Comparison of ENCODE assay signal across 9 cellular contexts in genomic region chr17:63447688-63448005, GRCh38. TPM values are rescaled to one million over a fixed set of nuclear protein-coding genes. Genes with fewer than 3 reads are reported as not detected.
DNase-seq lines count a peak whose midpoint lies in the region; ATAC-seq and TF ChIP-seq lines count a peak whose summit lies in the region.
"Had no signal": no experiment of that assay in that cellular context is flagged by ENCODE, and none has a peak within 500 bp of the region (broad histone marks: within the 10 kb centered on the region; RNA-seq: fewer than 3 reads in every experiment).

No MANE protein-coding gene starts in this region.

- no TSS peak for BruUV-seq in MCF 10A (replicated peaks; lab: Mats Ljungman, UMichigan)

- TF ChIP-seq CTCF in C4-2B (conservative IDR thresholded peaks at IDR 0.05) (no peak), MCF 10A (IDR thresholded peaks at IDR 0.05; ENCODE audit: unreplicated experiment) (no peak), testis (IDR thresholded peaks at IDR 0.05) (no peak)

- peak overlapping the region; percentile 71; the same call in 1 of the 2 replicates for H3K4me3 ChIP-seq in HUES6 (ENCODE audit: low read depth, low read length)
- peak overlapping the region in 1 of 2 donors; percentile 37 for H3K4me3 ChIP-seq in muscle layer of duodenum (ENCODE audit: low read depth in 1 of 2, low read length in 2 of 2)
- H3K4me3 ChIP-seq in testis = no peak overlapping the region

- H3K4me1 Mint-ChIP-seq in MCF 10A (ENCODE audit: insufficient read depth, unreplicated experiment) = peaks cover 17% of the 10 kb centered on the region

- no peaks in the 10 kb centered on the region for H3K27me3 ChIP-seq in HUES6 (ENCODE audit: control insufficient read depth, insufficient read depth, low read length)
- no peaks in the 10 kb centered on the region for H3K27me3 ChIP-seq in muscle layer of duodenum (ENCODE audit: low read depth, low read length)
- no peaks in the 10 kb centered on the region for H3K27me3 ChIP-seq in testis

- H3K9me3 Mint-ChIP-seq in MCF 10A (ENCODE audit: unreplicated experiment) = no peaks in the 10 kb centered on the region

- H3K36me3 ChIP-seq in HUES6 (ENCODE audit: control insufficient read depth, insufficient read depth, low read length) (no peaks in the 10 kb centered on the region), muscle layer of duodenum (ENCODE audit: control insufficient read depth in 1 of 2, insufficient read depth in 2 of 2, low read length in 2 of 2) (no peaks in the 10 kb centered on the region), testis (ENCODE audit: low read depth, missing control alignments) (no peaks in the 10 kb centered on the region)

- H3K4me1 ChIP-seq in HUES6 (ENCODE audit: control insufficient read depth, insufficient read depth, low read length) (peaks cover 28% of the 10 kb centered on the region), muscle layer of duodenum (ENCODE audit: control insufficient read depth in 1 of 2, insufficient read depth in 2 of 2, low read length in 2 of 2) (peaks cover 11 to 13% of the 10 kb centered on the region in 2 donors), testis (peaks cover 28% of the 10 kb centered on the region)

- intact Hi-C loops in MCF 10A (cut with micrococcal nuclease) = loop anchor here (2.0 kb wide), 1 partner anchor 103 kb away; the partner anchor contains the start of gene DCAF7
- intact Hi-C loops in testis (cut with DNase I; ENCODE audit: low total_unique reads) = no loop called here

- DNase-seq in MCF 10A (ENCODE audit: unreplicated experiment) (no peak), testis (no peak), NCI-H82 treated with DMSO at 0.1 percent for 48 hours (lab: John Stamatoyannopoulos, UW; ENCODE audit: unreplicated experiment) (no peak)
- DNase-seq in stimulated activated CD4-positive, alpha-beta T cell treated with anti-CD3 and anti-CD28 coated beads, Interleukin-1b, Interleukin-23, amount 100 ng/mL, for 48 hours = no peak
- DNase-seq: SIG-M5 had no signal

- no peaks in the 10 kb centered on the region for H3K36me3 Mint-ChIP-seq in MCF 10A (ENCODE audit: insufficient read depth, unreplicated experiment)

- ATAC-seq in HG03442 (IDR thresholded peaks at IDR 0.05; ENCODE audit: unreplicated experiment) = no peak

- peak overlapping the region; percentile 90 for H3K27ac Mint-ChIP-seq in MCF 10A (ENCODE audit: low read depth, unreplicated experiment)

- CTCF ChIA-PET in MCF 10A (lab: Yijun Ruan, JAX) = interaction anchor here (1.2 to 6.5 kb wide), 6 partner anchors 13 to 164 kb away, joined by 6 to 62 read pairs (median 8); partner anchors contain the start of gene ACE

- H3K9me3 ChIP-seq in HUES6 (ENCODE audit: control insufficient read depth, insufficient read depth, low read depth, low read length) = no peaks in the 10 kb centered on the region
- no peaks in the 10 kb centered on the region for H3K9me3 ChIP-seq in muscle layer of duodenum (ENCODE audit: control insufficient read depth in 1 of 2, low read length in 2 of 2)
- no peaks in the 10 kb centered on the region for H3K9me3 ChIP-seq in testis

- no peaks in the 10 kb centered on the region for H3K27me3 Mint-ChIP-seq in MCF 10A (ENCODE audit: insufficient read depth, unreplicated experiment)

- H3K27ac ChIP-seq in C4-2B (peak overlapping the region; percentile 100), HUES6 (ENCODE audit: low read depth, low read length) (peak overlapping the region; percentile 94; the same call in 1 of the 2 replicates), muscle layer of duodenum (ENCODE audit: low read length) (peak overlapping the region; percentile 74), testis (peak overlapping the region in 1 of 2 donors; percentile 82)

- POLR2A ChIA-PET in MCF 10A (lab: Yijun Ruan, JAX) = interaction anchor here (1.3 to 2.2 kb wide), 4 partner anchors 13 to 173 kb away, joined by 4 to 13 read pairs (median 8); partner anchors contain the start of gene TACO1

- peak overlapping the region; percentile 80 for H3K9ac ChIP-seq in HUES6 (ENCODE audit: low read length)

- no peak for TF ChIP-seq POLR2A in testis (IDR thresholded peaks at IDR 0.05)

- WGBS in testis, 2 donors = 27 to 33% methylated on average over 7 of the region's 7 CpGs

- peak overlapping the region; percentile 68 for H3K4me3 Mint-ChIP-seq in MCF 10A (ENCODE audit: unreplicated experiment)

RNA-seq across cellular contexts. Expression of gene CYB561, which starts 1.5 kb away (rescaled TPM):
- total RNA-seq in MCF 10A (2022) = 57.2 and 62.0 TPM in 2 replicates
- total RNA-seq in testis = 10 to 100 TPM; 17.6 to 19.7 TPM
- 20.7 TPM for polyA plus RNA-seq in testis (ENCODE audit: insufficient read depth, low read depth, low replicate concordance)

RNA-seq across cellular contexts. Expression of gene ACE, which starts 29.2 kb away (rescaled TPM):
- total RNA-seq in MCF 10A (2022) = 0.30 and 0.39 TPM in 2 replicates
- 100 to 1,000 TPM in 1 of 2 donors, 10 to 100 TPM in 1; 87.8 to 174 TPM for total RNA-seq in testis
- 216 TPM for polyA plus RNA-seq in testis (ENCODE audit: insufficient read depth, low read depth, low replicate concordance)

Comparison
In these comparisons a context has a peak if more than half of its experiments do, and no peak if none do; other contexts are left out.
1. RNA of gene ACE, which starts 29.2 kb away (total RNA-seq): 87.8 to 174 TPM in testis; 0.30 to 0.39 TPM in MCF 10A; every median in the first group is over 10 times any median in the second.